15 cellular contexts compared by ENCODE assay signal in the genomic region with DNA sequence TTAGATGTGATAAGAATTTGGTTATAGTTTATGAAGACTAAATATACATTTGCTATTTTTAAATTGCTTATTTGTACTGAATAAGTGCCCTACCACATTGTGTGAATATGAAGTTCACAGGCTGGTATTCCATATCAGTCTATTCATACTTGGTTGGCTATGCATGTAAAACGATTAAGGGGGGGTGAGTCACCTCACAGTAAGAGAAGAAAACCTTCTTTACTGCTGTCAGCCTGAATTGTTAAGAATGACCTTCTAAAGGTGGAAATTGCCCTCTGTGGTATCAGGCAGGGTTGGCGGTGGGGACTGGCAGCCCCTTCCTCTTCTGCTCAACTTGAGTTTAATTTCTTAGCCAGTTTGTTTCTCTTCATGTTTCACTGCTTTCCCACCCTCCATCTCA.
DNase-seq lines count a peak whose midpoint lies in the region; ATAC-seq and TF ChIP-seq lines count a peak whose summit lies in the region.
"Had no signal": no experiment of that assay in that cellular context is flagged by ENCODE, and none has a peak within 500 bp of the region (broad histone marks: within the 10 kb centered on the region; RNA-seq: fewer than 3 reads in every experiment).

No MANE protein-coding gene starts in this region.

- no peak overlapping the region for H3K4me2 ChIP-seq in SK-N-SH

- no peaks in the 10 kb centered on the region for H3K36me3 ChIP-seq in SK-N-SH (replicated peaks in 1 of 2; ENCODE audit: control insufficient read depth in 1 of 2, insufficient read depth in 2 of 2, low read length in 1 of 2)

- no peak for TF ChIP-seq CTCF in SK-N-SH (IDR thresholded peaks at IDR 0.05)

- H3K79me2 ChIP-seq in SK-N-SH (ENCODE audit: insufficient read depth): no peaks in the 10 kb centered on the region

- no peak for TF ChIP-seq RAD21 in SK-N-SH (IDR thresholded peaks at IDR 0.05; ENCODE audit: low read length)

- H3K9me3 ChIP-seq in SK-N-SH: no peaks in the 10 kb centered on the region

- POLR2A ChIA-PET in SK-N-SH (lab: Yijun Ruan, JAX): no interaction called here

- H3K9ac ChIP-seq in SK-N-SH: peak overlapping the region; percentile 52; the same call in 1 of the 2 replicates

- no peaks in the 10 kb centered on the region for H3K9me2 ChIP-seq in SK-N-SH

- H3K4me3 ChIP-seq in SK-N-SH (ENCODE audit: low read depth in 2 of 2, low read length in 1 of 2): no peak overlapping the region

- intact Hi-C loops in head of caudate nucleus (cut with DNase I): no loop called here

- WGBS in SK-N-SH (ENCODE audit: low lambda C conversion rate): 8% methylated on average over 2 of the region's 2 CpGs

- H4K20me1 ChIP-seq in SK-N-SH (ENCODE audit: insufficient read depth): no peaks in the 10 kb centered on the region

- no peaks in the 10 kb centered on the region for H3K4me1 ChIP-seq in SK-N-SH (ENCODE audit: control insufficient read depth in 1 of 2, insufficient read depth in 2 of 2, low read depth in 1 of 2, low read length in 1 of 2)

- CTCF ChIA-PET in SK-N-SH (lab: Yijun Ruan, JAX): no interaction called here

- H3K27me3 ChIP-seq in SK-N-SH (ENCODE audit: insufficient read depth): no peaks in the 10 kb centered on the region

- no peak overlapping the region for H2AFZ ChIP-seq in SK-N-SH (ENCODE audit: low read depth)

- peak overlapping the region in 1 of 2 experiments; percentile 85; a peak in 2 of 4 replicates for H3K27ac ChIP-seq in SK-N-SH (ENCODE audit: low read depth in 2 of 2, low read length in 1 of 2)

- ATAC-seq in esophagus mucosa: peak; percentile 63
- no peak for ATAC-seq in GM19328 (IDR thresholded peaks at IDR 0.05; ENCODE audit: unreplicated experiment)
- ATAC-seq: stimulated activated naive CD8-positive, alpha-beta T cell treated with anti-CD3 and anti-CD28 coated beads, Interleukin-15, Interleukin-2, amounts not matched to agents 100 U/mL and 50 U/mL, for 24 hours had no signal

- H3F3A ChIP-seq in SK-N-SH (replicated peaks; ENCODE audit: insufficient read depth): peaks cover 8% of the 10 kb centered on the region

- TF ChIP-seq EP300 in SK-N-SH (IDR thresholded peaks at IDR 0.05; ENCODE audit: borderline replicate concordance in 1 of 2, low read depth in 1 of 2, low read length in 1 of 2): no peak

- DNase-seq in ELR (ENCODE audit: low read depth): peak; percentile 93
- no peak for DNase-seq in SK-N-SH
- DNase-seq in renal cortical epithelial cell (ENCODE audit: low read depth): peak; percentile 95
- no peak for DNase-seq in 8988T
- DNase-seq in NCI-H1105 (lab: John Stamatoyannopoulos, UW): no peak
- DNase-seq in head of caudate nucleus: no peak
- DNase-seq: activated naive CD8-positive, alpha-beta T cell treated with anti-CD3 and anti-CD28 coated beads for 36 hours; hypothalamus; NCI-H1092; NCI-H526; Right ventricle myocardium superior; stimulated activated CD4-positive, alpha-beta T cell treated with anti-CD3 and anti-CD28 coated beads, Interleukin-4, amount 100 ng/mL, for 1 hour; stimulated activated naive CD8-positive, alpha-beta T cell treated with anti-CD3 and anti-CD28 coated beads, Interleukin-15, Interleukin-2, amounts not matched to agents 100 U/mL and 50 U/mL, for 24 hours had no signal

TF ChIP-seq in SK-N-SH, 30 proteins besides CTCF, POLR2A, EP300 and RAD21:
- TF ChIP-seq FOSL2 (IDR thresholded peaks at IDR 0.05; ENCODE audit: borderline replicate concordance, low read depth): peak; percentile 23; the same call in 1 of the 2 replicates
- no peak for TF ChIP-seq NFIC (IDR thresholded peaks at IDR 0.05; ENCODE audit: borderline replicate concordance)

Comparison
In these comparisons a context has a peak if more than half of its experiments do, and no peak if none do; other contexts are left out.
1. DNase-seq: peak in ELR (single experiment) and renal cortical epithelial cell (single experiment); none in SK-N-SH (single experiment), 8988T (single experiment), NCI-H1105 (single experiment) and head of caudate nucleus (0 of 42).